8 cellular contexts compared by ENCODE assay signal in genomic region chr11:118928108-118928869, GRCh38. TPM values are rescaled to one million over a fixed set of nuclear protein-coding genes. Genes with fewer than 3 reads are reported as not detected.
A peak's percentile ranks its signal among the peaks of the same experiment; 100 is the strongest.
DNase-seq lines count a peak whose midpoint lies in the region; ATAC-seq lines count a peak whose summit lies in the region.

No MANE protein-coding gene starts in this region.

- intact Hi-C loops in sciatic nerve (cut with DNase I) = loop anchor here (1.0 kb wide), 1 partner anchor 21 kb away; no protein-coding TSS in a partner anchor

- ATAC-seq in GM18502 (IDR thresholded peaks at IDR 0.05; ENCODE audit: poor library complexity, unreplicated experiment) (peak; percentile 38), HG03045 (IDR thresholded peaks at IDR 0.05; ENCODE audit: unreplicated experiment) (peak; percentile 42), sciatic nerve (peak; percentile 86)

- DNase-seq in NCI-H2081 treated with DMSO at 0.1 percent for 48 hours (lab: John Stamatoyannopoulos, UW) (peak; percentile 71), T1000 (lab: John Stamatoyannopoulos, UW) (peak; percentile 68), astrocyte of the hippocampus (ENCODE audit: low read depth, low spot score) (peak; percentile 96), hypothalamus (lab: John Stamatoyannopoulos, UW) (peak; percentile 64 to 97 (median 86)), sciatic nerve (ENCODE audit: low spot score) (peak; percentile 95), cortex of kidney (lab: John Stamatoyannopoulos, UW) (no peak)

RNA-seq across cellular contexts. Expression of gene BCL9L, which starts 2.6 kb away (rescaled TPM):
- total RNA-seq in sciatic nerve = 53.6 TPM

RNA-seq across cellular contexts. Expression of gene UPK2, which starts 27.8 kb away (rescaled TPM):
- not detected for total RNA-seq in sciatic nerve

RNA-seq across cellular contexts. Expression of gene FOXR1, which starts 43.3 kb away (rescaled TPM):
- not detected for total RNA-seq in sciatic nerve

RNA-seq across cellular contexts. Expression of gene CXCR5, which starts 44.6 kb away (rescaled TPM):
- 0.18 TPM for total RNA-seq in sciatic nerve
